Comparison of ENCODE assay signal across 12 cellular contexts in genomic region chr12:26088999-26089398, GRCh38. TPM values are rescaled to one million over a fixed set of nuclear protein-coding genes. Genes with fewer than 3 reads are reported as not detected.
DNase-seq lines count a peak whose midpoint lies in the region; ATAC-seq and TF ChIP-seq lines count a peak whose summit lies in the region.
"Had no signal": no experiment of that assay in that cellular context is flagged by ENCODE, and none has a peak within 500 bp of the region (broad histone marks: within the 10 kb centered on the region; RNA-seq: fewer than 3 reads in every experiment).

No MANE protein-coding gene starts in this region.

- H3K4me3 Mint-ChIP-seq in effector memory CD8-positive, alpha-beta T cell, result no peak overlapping the region
- H3K4me3 Mint-ChIP-seq: activated CD4-positive, alpha-beta T cell treated with anti-CD3 and anti-CD28 coated beads, Interleukin-2, amount 10 ng/mL, durations not matched to agents 24 days and 14 days; CD14-positive monocyte; neural progenitor cell had no signal

- in situ Hi-C loops in Panc1 (cut with HindIII; ENCODE audit: low pct_unique_long_range_greater_than_20kb, low sequenced_read_pairs), result no loop called here

- CTCF ChIA-PET in Panc1 (lab: Charles Lee), result no interaction called here

- intact Hi-C loops in Panc1 (cut with micrococcal nuclease; ENCODE audit: unreplicated experiment) (loop anchor here (5.0 kb wide), 1 partner anchor 172 kb away; no protein-coding TSS in a partner anchor), lower leg skin (cut with DNase I; ENCODE audit: low total_unique reads) (no loop called here), right lobe of liver (cut with DNase I) (no loop called here)

- peak overlapping the region; percentile 2; the same call in 1 of the 2 replicates for H3K27ac ChIP-seq in Panc1 (ENCODE audit: low read length)
- no peak overlapping the region for H3K27ac ChIP-seq in right lobe of liver
- H3K27ac ChIP-seq: neural progenitor cell had no signal

- H3K4me1 ChIP-seq in Panc1 (ENCODE audit: control insufficient read depth, insufficient read depth, low read length) (peaks cover 18% of the 10 kb centered on the region), right lobe of liver (no peaks in the 10 kb centered on the region)
- H3K4me1 ChIP-seq: neural progenitor cell had no signal

- H3K9me3 ChIP-seq in Panc1 (ENCODE audit: control insufficient read depth, insufficient read depth, low read depth, low read length) (no peaks in the 10 kb centered on the region), right lobe of liver (no peaks in the 10 kb centered on the region)

- BruUV-seq in Panc1 (replicated peaks; lab: Mats Ljungman, UMichigan), result no TSS peak

- WGBS in lower leg skin, 2 donors, result 60 to 70% methylated on average over 2 of the region's 2 CpGs
- 62% methylated on average over 2 of the region's 2 CpGs for WGBS in right lobe of liver (ENCODE audit: insufficient coverage, low coverage, low lambda C conversion rate, missing lambda C conversion rate)

- no peak overlapping the region for H3K27ac Mint-ChIP-seq in effector memory CD8-positive, alpha-beta T cell
- H3K27ac Mint-ChIP-seq: activated CD4-positive, alpha-beta T cell treated with anti-CD3 and anti-CD28 coated beads, Interleukin-2, amount 10 ng/mL, durations not matched to agents 24 days and 14 days; CD14-positive monocyte; neural progenitor cell had no signal

- no peaks in the 10 kb centered on the region for H3K27me3 ChIP-seq in Panc1 (ENCODE audit: control insufficient read depth, insufficient read depth, low read length)
- H3K27me3 ChIP-seq in right lobe of liver, result no peaks in the 10 kb centered on the region
- H3K27me3 ChIP-seq: neural progenitor cell had no signal

- POLR2A ChIA-PET in Panc1 (lab: Charles Lee), result no interaction called here

- no peak for TF ChIP-seq POLR2A in lower leg skin (IDR thresholded peaks at IDR 0.05)
- TF ChIP-seq POLR2A in right lobe of liver (IDR thresholded peaks at IDR 0.05), result no peak

- H3K36me3 ChIP-seq in Panc1 (ENCODE audit: control insufficient read depth, insufficient read depth, low read length) (no peaks in the 10 kb centered on the region), right lobe of liver (no peaks in the 10 kb centered on the region)
- H3K36me3 ChIP-seq: neural progenitor cell had no signal

- TF ChIP-seq CTCF in GM12865 (IDR thresholded peaks at IDR 0.05; ENCODE audit: insufficient read depth, low read depth, low read length, missing control alignments) (no peak), Panc1 (IDR thresholded peaks at IDR 0.05) (no peak), lower leg skin (IDR thresholded peaks at IDR 0.05) (no peak), right lobe of liver (IDR thresholded peaks at IDR 0.05) (no peak)

- ATAC-seq in GM19397 (IDR thresholded peaks at IDR 0.05; ENCODE audit: unreplicated experiment) (peak; percentile 96), HG03025 (IDR thresholded peaks at IDR 0.05; ENCODE audit: low FRiP score, unreplicated experiment) (peak; percentile 95), Panc1 (no peak), right lobe of liver (no peak)
- ATAC-seq in effector memory CD8-positive, alpha-beta T cell (replicated peaks), result no peak

- H3K4me3 ChIP-seq in GM12865 (ENCODE audit: low read depth, low read length) (no peak overlapping the region), Panc1 (ENCODE audit: low read depth in 2 of 2, low read length in 2 of 2) (no peak overlapping the region), lower leg skin (ENCODE audit: low read depth, poor library complexity, severe bottlenecking) (no peak overlapping the region), right lobe of liver (no peak overlapping the region)
- H3K4me3 ChIP-seq: neural progenitor cell had no signal

- no peaks in the 10 kb centered on the region for H3K4me1 Mint-ChIP-seq in effector memory CD8-positive, alpha-beta T cell (ENCODE audit: low read depth in 2 of 2)
- H3K4me1 Mint-ChIP-seq: CD14-positive monocyte had no signal

- H3K9me3 Mint-ChIP-seq in effector memory CD8-positive, alpha-beta T cell, result no peaks in the 10 kb centered on the region

- no peaks in the 10 kb centered on the region for H3K36me3 Mint-ChIP-seq in effector memory CD8-positive, alpha-beta T cell (ENCODE audit: insufficient read depth)
- H3K36me3 Mint-ChIP-seq: CD14-positive monocyte, neural progenitor cell had no signal

- peaks cover 0 to 4% of the 10 kb centered on the region in 2 donors for H3K27me3 Mint-ChIP-seq in effector memory CD8-positive, alpha-beta T cell
- H3K27me3 Mint-ChIP-seq: activated CD4-positive, alpha-beta T cell treated with anti-CD3 and anti-CD28 coated beads, Interleukin-2, amount 10 ng/mL, durations not matched to agents 24 days and 14 days had no signal

- DNase-seq in GM12865 (ENCODE audit: low read depth) (peak; percentile 87), Panc1 (ENCODE audit: low read depth, low spot score) (no peak), lower leg skin (ENCODE audit: low spot score in 2 of 2) (no peak), Ammon's horn (ENCODE audit: low spot score) (no peak), right lobe of liver (no peak)
- no peak for DNase-seq in effector memory CD8-positive, alpha-beta T cell
- DNase-seq: activated CD4-positive, alpha-beta T cell treated with anti-CD3 and anti-CD28 coated beads, Interleukin-2, amount 10 ng/mL, durations not matched to agents 24 days and 14 days; hippocampal formation had no signal

RNA-seq across cellular contexts. Expression of gene BHLHE41, which starts 35.8 kb away (rescaled TPM):
- total RNA-seq in Panc1 (2021; ENCODE audit: unreplicated experiment), result 147 TPM
- 88.0 TPM for polyA plus RNA-seq in Panc1 (2012; ENCODE audit: insufficient read length)
- 10 to 100 TPM in 1 of 4 donors, 1 to 10 TPM in 3; 4.9 to 14.5 (median 7.2) TPM for total RNA-seq in lower leg skin
- 1 to 10 TPM in 2 of 6 experiments, under 1 TPM in 4; 0.43 to 1.3 (median 0.84) TPM for total RNA-seq in right lobe of liver
- total RNA-seq: activated CD4-positive, alpha-beta T cell treated with anti-CD3 and anti-CD28 coated beads, Interleukin-2, amount 10 ng/mL, durations not matched to agents 24 days and 14 days had no signal
- polyA plus RNA-seq: CD14-positive monocyte had no signal

Comparison
In these comparisons a context has a peak if more than half of its experiments do, and no peak if none do; other contexts are left out.
1. ATAC-seq: peak in GM19397 (single experiment) and HG03025 (single experiment); none in Panc1 (single experiment), effector memory CD8-positive, alpha-beta T cell (single experiment) and right lobe of liver (0 of 4).